In the genomic region with DNA sequence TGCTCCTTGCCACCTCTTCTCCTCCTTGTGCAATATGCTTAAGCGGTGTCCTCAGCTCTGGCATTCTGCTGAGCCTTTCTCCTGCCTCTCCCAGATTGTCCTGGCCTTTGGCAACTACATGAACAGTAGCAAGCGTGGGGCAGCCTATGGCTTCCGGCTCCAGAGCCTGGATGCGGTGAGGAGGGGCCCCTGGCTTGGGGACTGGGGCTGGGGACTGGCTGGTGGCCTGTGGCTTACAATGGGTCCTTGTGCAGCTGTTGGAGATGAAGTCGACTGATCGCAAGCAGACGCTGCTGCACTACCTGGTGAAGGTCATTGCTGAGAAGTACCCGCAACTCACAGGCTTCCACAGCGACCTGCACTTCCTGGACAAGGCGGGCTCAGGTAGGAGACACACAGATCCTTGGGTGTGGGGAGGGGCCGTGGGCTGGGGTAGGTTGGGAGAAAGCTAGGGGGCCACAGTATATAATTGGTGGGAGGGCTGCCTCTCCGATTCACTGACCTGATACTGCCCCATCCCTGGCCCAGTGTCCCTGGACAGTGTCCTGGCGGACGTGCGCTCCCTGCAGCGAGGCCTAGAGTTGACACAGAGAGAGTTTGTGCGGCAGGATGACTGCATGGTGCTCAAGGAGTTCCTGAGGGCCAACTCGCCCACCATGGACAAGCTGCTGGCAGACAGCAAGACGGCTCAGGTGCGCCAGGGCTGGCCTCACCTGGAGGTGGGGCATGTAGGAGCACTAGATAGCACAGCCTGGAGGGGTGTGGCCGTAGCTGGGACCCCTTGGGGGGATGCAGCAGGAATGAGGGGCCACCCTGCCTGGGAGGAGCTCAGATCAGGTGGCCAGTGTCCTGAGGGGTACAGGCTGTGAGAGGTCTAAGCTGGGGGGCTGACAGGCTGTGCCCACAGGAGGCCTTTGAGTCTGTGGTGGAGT, we compare ENCODE assay signal across 24 cellular contexts. TPM values are rescaled to one million over a fixed set of nuclear protein-coding genes. Genes with fewer than 3 reads are reported as not detected.
DNase-seq lines count a peak whose midpoint lies in the region; TF ChIP-seq lines count a peak whose summit lies in the region.
"Had no signal": no experiment of that assay in that cellular context is flagged by ENCODE, and none has a peak within 500 bp of the region (broad histone marks: within the 10 kb centered on the region; RNA-seq: fewer than 3 reads in every experiment).

No MANE protein-coding gene starts in this region.

- H3K4me3 ChIP-seq in BLaER1 treated with 17β-estradiol and CSF1 and Interleukin-3, amounts not matched to agents 10 nM and 100 nM = peak overlapping the region in 1 of 10 experiments; percentile 24; a peak in 1 of 20 replicates
- no peak overlapping the region for H3K4me3 ChIP-seq in ascending aorta
- H3K4me3 ChIP-seq: hepatocyte, lower lobe of right lung, stomach, upper lobe of right lung had no signal

- H4K20me1 ChIP-seq in BLaER1 treated with 17β-estradiol and CSF1 and Interleukin-3, amounts not matched to agents 10 nM and 100 nM = peaks cover 0 to 96% (median 82%) of the 10 kb centered on the region in 11 experiments; a peak in 21 of 22 replicates

- peak overlapping the region; percentile 72 for H3K27ac Mint-ChIP-seq in activated T-helper 1 cell treated with anti-CD3 and anti-CD28 coated beads, Interleukin-12 subunit alpha, Interleukin-12 subunit beta, Interleukin-2, Interleukin-4 antibody, amounts not matched to agents 30 ng/mL and 10 ng/mL and 1 ng/mL, durations not matched to agents 14 hours and 24 hours and 36 hours
- H3K27ac Mint-ChIP-seq in mesothelial cell of epicardium (no peak overlapping the region), Calu3 (ENCODE audit: unreplicated experiment) (no peak overlapping the region)
- H3K27ac Mint-ChIP-seq: WTC11 had no signal

- CTCF ChIA-PET in Calu3 (lab: Charles Lee) = interaction anchor here (0.8 kb wide), 1 partner anchor 26 kb away, joined by 3 read pairs; no protein-coding TSS in a partner anchor

- DNase-seq in activated T-helper 1 cell treated with anti-CD3 and anti-CD28 coated beads, Interleukin-12 subunit alpha, Interleukin-12 subunit beta, Interleukin-2, Interleukin-4 antibody, amounts not matched to agents 30 ng/mL and 10 ng/mL and 1 ng/mL, durations not matched to agents 14 hours and 24 hours and 36 hours (ENCODE audit: low spot score) = no peak
- DNase-seq in mesothelial cell of epicardium (ENCODE audit: low spot score in 2 of 2, unreplicated experiment in 2 of 2) (no peak), NCI-H2081 (lab: John Stamatoyannopoulos, UW) (no peak), Calu3 (no peak), HUDEP-2 (lab: John Stamatoyannopoulos, UW; ENCODE audit: unreplicated experiment in 76 of 76) (no peak), ascending aorta (ENCODE audit: low spot score in 2 of 2) (no peak)
- DNase-seq: BE2C, cortex of kidney, DMS 273 treated with DMSO at 0.1 percent for 48 hours, islet precursor cell, lower lobe of right lung, NCI-H774, SIG-M5, stomach, upper lobe of right lung had no signal

- peaks cover 34 to 69% (median 55%) of the 10 kb centered on the region in 10 experiments for H3K4me1 ChIP-seq in BLaER1 treated with 17β-estradiol and CSF1 and Interleukin-3, amounts not matched to agents 10 nM and 100 nM
- H3K4me1 ChIP-seq in ascending aorta = peaks cover 10 to 16% of the 10 kb centered on the region in 2 donors

- peak overlapping the region; percentile 71 for H3K27ac ChIP-seq in 22Rv1
- no peak overlapping the region for H3K27ac ChIP-seq in BLaER1 treated with 17β-estradiol and CSF1 and Interleukin-3, amounts not matched to agents 10 nM and 100 nM
- no peak overlapping the region for H3K27ac ChIP-seq in ascending aorta
- H3K27ac ChIP-seq: hepatocyte, lower lobe of right lung, parathyroid adenoma, stomach, upper lobe of right lung had no signal

- no peaks in the 10 kb centered on the region for H3K9me3 Mint-ChIP-seq in activated T-helper 1 cell treated with anti-CD3 and anti-CD28 coated beads, Interleukin-12 subunit alpha, Interleukin-12 subunit beta, Interleukin-2, Interleukin-4 antibody, amounts not matched to agents 30 ng/mL and 10 ng/mL and 1 ng/mL, durations not matched to agents 14 hours and 24 hours and 36 hours
- H3K9me3 Mint-ChIP-seq in mesothelial cell of epicardium (no peaks in the 10 kb centered on the region), Calu3 (ENCODE audit: low read depth, unreplicated experiment) (no peaks in the 10 kb centered on the region)
- H3K9me3 Mint-ChIP-seq: WTC11 had no signal

- H3K27me3 ChIP-seq in BLaER1 treated with 17β-estradiol and CSF1 and Interleukin-3, amounts not matched to agents 10 nM and 100 nM = no peaks in the 10 kb centered on the region
- peaks cover 8% of the 10 kb centered on the region for H3K27me3 ChIP-seq in ascending aorta
- H3K27me3 ChIP-seq: BE2C, upper lobe of right lung had no signal

- H3K36me3 ChIP-seq in BLaER1 treated with 17β-estradiol and CSF1 and Interleukin-3, amounts not matched to agents 10 nM and 100 nM = peaks cover 70 to 90% (median 82%) of the 10 kb centered on the region in 11 experiments
- H3K36me3 ChIP-seq in ascending aorta = no peaks in the 10 kb centered on the region
- H3K36me3 ChIP-seq: BE2C had no signal

- H3K36me3 Mint-ChIP-seq in activated T-helper 1 cell treated with anti-CD3 and anti-CD28 coated beads, Interleukin-12 subunit alpha, Interleukin-12 subunit beta, Interleukin-2, Interleukin-4 antibody, amounts not matched to agents 30 ng/mL and 10 ng/mL and 1 ng/mL, durations not matched to agents 14 hours and 24 hours and 36 hours (ENCODE audit: low read depth) = peaks cover 44% of the 10 kb centered on the region
- H3K36me3 Mint-ChIP-seq in mesothelial cell of epicardium (peaks cover 1% of the 10 kb centered on the region), Calu3 (ENCODE audit: insufficient read depth, unreplicated experiment) (peaks cover 61% of the 10 kb centered on the region)

- H3K4me3 Mint-ChIP-seq in activated T-helper 1 cell treated with anti-CD3 and anti-CD28 coated beads, Interleukin-12 subunit alpha, Interleukin-12 subunit beta, Interleukin-2, Interleukin-4 antibody, amounts not matched to agents 30 ng/mL and 10 ng/mL and 1 ng/mL, durations not matched to agents 14 hours and 24 hours and 36 hours = peak overlapping the region; percentile 11
- H3K4me3 Mint-ChIP-seq in mesothelial cell of epicardium = peak overlapping the region; percentile 28
- no peak overlapping the region for H3K4me3 Mint-ChIP-seq in Calu3 (ENCODE audit: low read depth, unreplicated experiment)
- H3K4me3 Mint-ChIP-seq: WTC11 had no signal

- H3K4me2 ChIP-seq in BLaER1 treated with 17β-estradiol and CSF1 and Interleukin-3, amounts not matched to agents 10 nM and 100 nM = peak overlapping the region in 7 of 11 experiments; percentile 53 to 97 (median 91); a peak in 13 of 22 replicates
- H3K4me2 ChIP-seq: hepatocyte had no signal

- TF ChIP-seq CTCF in 22Rv1 (IDR thresholded peaks at IDR 0.05) = no peak
- no peak for TF ChIP-seq CTCF in mesothelial cell of epicardium (IDR thresholded peaks at IDR 0.05; ENCODE audit: unreplicated experiment)
- TF ChIP-seq CTCF in Calu3 (IDR thresholded peaks at IDR 0.05; ENCODE audit: unreplicated experiment) = no peak
- no peak for TF ChIP-seq CTCF in ascending aorta (IDR thresholded peaks at IDR 0.05)

- no TSS peak for BruUV-seq in Calu3 (replicated peaks; lab: Mats Ljungman, UMichigan)

- no peaks in the 10 kb centered on the region for H3K27me3 Mint-ChIP-seq in activated T-helper 1 cell treated with anti-CD3 and anti-CD28 coated beads, Interleukin-12 subunit alpha, Interleukin-12 subunit beta, Interleukin-2, Interleukin-4 antibody, amounts not matched to agents 30 ng/mL and 10 ng/mL and 1 ng/mL, durations not matched to agents 14 hours and 24 hours and 36 hours (ENCODE audit: insufficient read depth)
- H3K27me3 Mint-ChIP-seq in mesothelial cell of epicardium (ENCODE audit: low read depth) (peaks cover 33% of the 10 kb centered on the region), Calu3 (ENCODE audit: unreplicated experiment) (peaks cover 14% of the 10 kb centered on the region)

- peaks cover 0 to 3% (median 0%) of the 10 kb centered on the region in 11 experiments; a peak in 6 of 22 replicates for H3K9me3 ChIP-seq in BLaER1 treated with 17β-estradiol and CSF1 and Interleukin-3, amounts not matched to agents 10 nM and 100 nM (replicated peaks in 1 of 11)
- no peaks in the 10 kb centered on the region for H3K9me3 ChIP-seq in ascending aorta
- H3K9me3 ChIP-seq: BE2C, lower lobe of right lung, stomach, upper lobe of right lung had no signal

- H3K9ac ChIP-seq in BLaER1 treated with 17β-estradiol and CSF1 and Interleukin-3, amounts not matched to agents 10 nM and 100 nM = peak overlapping the region in 6 of 11 experiments; percentile 11 to 72 (median 50); a peak in 8 of 22 replicates
- H3K9ac ChIP-seq: parathyroid adenoma had no signal

- peaks cover 29% of the 10 kb centered on the region for H3K4me1 Mint-ChIP-seq in activated T-helper 1 cell treated with anti-CD3 and anti-CD28 coated beads, Interleukin-12 subunit alpha, Interleukin-12 subunit beta, Interleukin-2, Interleukin-4 antibody, amounts not matched to agents 30 ng/mL and 10 ng/mL and 1 ng/mL, durations not matched to agents 14 hours and 24 hours and 36 hours (ENCODE audit: low read depth)
- H3K4me1 Mint-ChIP-seq in mesothelial cell of epicardium (peaks cover 30% of the 10 kb centered on the region), Calu3 (ENCODE audit: low read depth, unreplicated experiment) (peaks cover 23% of the 10 kb centered on the region)

- intact Hi-C loops in activated T-helper 1 cell treated with anti-CD3 and anti-CD28 coated beads, Interleukin-12 subunit alpha, Interleukin-12 subunit beta, Interleukin-2, Interleukin-4 antibody, amounts not matched to agents 30 ng/mL and 10 ng/mL and 1 ng/mL, durations not matched to agents 14 hours and 24 hours and 36 hours (cut with micrococcal nuclease) = loop anchor here (1.0 kb wide), 1 partner anchor 10 kb away; no protein-coding TSS in a partner anchor
- intact Hi-C loops in Calu3 (cut with micrococcal nuclease; ENCODE audit: unreplicated experiment) = no loop called here
- intact Hi-C loops in ascending aorta (cut with DNase I) = no loop called here

RNA-seq across cellular contexts. Expression of gene SPATA32, which starts 16.9 kb away (rescaled TPM):
- 0.44 and 0.56 TPM in 2 replicates for total RNA-seq in activated T-helper 1 cell treated with anti-CD3 and anti-CD28 coated beads, Interleukin-12 subunit alpha, Interleukin-12 subunit beta, Interleukin-2, Interleukin-4 antibody, amounts not matched to agents 30 ng/mL and 10 ng/mL and 1 ng/mL, durations not matched to agents 14 hours and 24 hours and 36 hours
- total RNA-seq in mesothelial cell of epicardium = not detected in 3 replicates
- 0.85 and 0.88 TPM in 2 replicates for total RNA-seq in Calu3 (2022)
- total RNA-seq in ascending aorta = not detected
- total RNA-seq: endothelial cell of umbilical vein, fibroblast of villous mesenchyme, G401, hepatocyte, lower lobe of right lung, OCI-LY7, stomach, upper lobe of right lung had no signal

RNA-seq across cellular contexts. Expression of gene FMNL1, which starts 23.3 kb away (rescaled TPM):
- total RNA-seq in activated T-helper 1 cell treated with anti-CD3 and anti-CD28 coated beads, Interleukin-12 subunit alpha, Interleukin-12 subunit beta, Interleukin-2, Interleukin-4 antibody, amounts not matched to agents 30 ng/mL and 10 ng/mL and 1 ng/mL, durations not matched to agents 14 hours and 24 hours and 36 hours = 363 and 374 TPM in 2 replicates
- total RNA-seq in mesothelial cell of epicardium (3.0 to 3.7 TPM (median 3.6 TPM) in 3 replicates), Calu3 (2022) (8.5 and 9.6 TPM in 2 replicates), ascending aorta (10.7 TPM)

Comparison
In these comparisons a context has a peak if more than half of its experiments do, and no peak if none do; other contexts are left out.
1. RNA of gene FMNL1, which starts 23.3 kb away (total RNA-seq): 363 to 374 TPM in activated T-helper 1 cell treated with anti-CD3 and anti-CD28 coated beads, Interleukin-12 subunit alpha, Interleukin-12 subunit beta, Interleukin-2, Interleukin-4 antibody, amounts not matched to agents 30 ng/mL and 10 ng/mL and 1 ng/mL, durations not matched to agents 14 hours and 24 hours and 36 hours; 10.7 TPM in ascending aorta (single experiment), 8.5 to 9.6 TPM in Calu3 and 3.0 to 3.7 TPM in mesothelial cell of epicardium; every median in the first group is over 10 times any median in the second.